In genomic region chr10:60942604-60943269, GRCh38 we compare ENCODE assay signal across 8 cellular contexts. TPM values are rescaled to one million over a fixed set of nuclear protein-coding genes. Genes with fewer than 3 reads are reported as not detected.
DNase-seq lines count a peak whose midpoint lies in the region; ATAC-seq and TF ChIP-seq lines count a peak whose summit lies in the region.

No MANE protein-coding gene starts in this region.

- TF ChIP-seq EP300 in neural cell (conservative IDR thresholded peaks at IDR 0.05; ENCODE audit: poor library complexity, severe bottlenecking): no peak

- H3K4me2 ChIP-seq in neural cell (ENCODE audit: low read length): peak overlapping the region; percentile 61

- DNase-seq in AG08396 (ENCODE audit: low spot score) (peak; percentile 24), fibroblast of villous mesenchyme (ENCODE audit: low read depth) (peak; percentile 92), NOMO-1 treated with dmso at 0.1 percent for 144 hours (lab: John Stamatoyannopoulos, UW; ENCODE audit: unreplicated experiment) (no peak)
- peak; percentile 17 to 42 for DNase-seq in activated CD4-positive, alpha-beta T cell treated with anti-CD3 and anti-CD28 coated beads, Interleukin-2, amount 50 U/mL, for 48 hours
- no peak for DNase-seq in stimulated activated naive CD4-positive, alpha-beta T cell (lab: John Stamatoyannopoulos, UW)

- H3K27me3 ChIP-seq in neural cell (ENCODE audit: insufficient read depth, low read depth, low read length): no peaks in the 10 kb centered on the region

- H3K36me3 ChIP-seq in neural cell (ENCODE audit: insufficient read depth, low read length): no peaks in the 10 kb centered on the region

- H3K79me2 ChIP-seq in neural cell (replicated peaks; ENCODE audit: insufficient read depth, low read length): peaks cover 3% of the 10 kb centered on the region

- H2AFZ ChIP-seq in neural cell (ENCODE audit: low read depth, low read length): peak overlapping the region; percentile 76

- H3K27ac ChIP-seq in neural cell (ENCODE audit: low read length): peak overlapping the region; percentile 47

- H3K9me3 ChIP-seq in neural cell (ENCODE audit: low read length): no peaks in the 10 kb centered on the region

- no peak for TF ChIP-seq CTCF in fibroblast of villous mesenchyme (IDR thresholded peaks at IDR 0.05; ENCODE audit: insufficient read depth, low read depth, low read length)
- no peak for TF ChIP-seq CTCF in neural cell (IDR thresholded peaks at IDR 0.05; ENCODE audit: poor library complexity, severe bottlenecking)

- H3F3A ChIP-seq in neural cell (ENCODE audit: insufficient read depth, low read length, poor library complexity, severe bottlenecking): no peaks in the 10 kb centered on the region

- H3K4me3 ChIP-seq in fibroblast of villous mesenchyme (ENCODE audit: low read depth, low read length) (peak overlapping the region; percentile 81), neural cell (ENCODE audit: low read length) (peak overlapping the region; percentile 83)

- no peaks in the 10 kb centered on the region for H3K9me2 ChIP-seq in neural cell (ENCODE audit: insufficient read depth, low read length)

- ATAC-seq in GM18519 (IDR thresholded peaks at IDR 0.05; ENCODE audit: low FRiP score, unreplicated experiment) (peak; percentile 34), HG03354 (IDR thresholded peaks at IDR 0.05; ENCODE audit: poor library complexity, severe bottlenecking, unreplicated experiment) (peak; percentile 49)

- no peaks in the 10 kb centered on the region for H4K20me1 ChIP-seq in neural cell (ENCODE audit: insufficient read depth)

- no peak for TF ChIP-seq RAD21 in neural cell (conservative IDR thresholded peaks at IDR 0.05)

- H3K9ac ChIP-seq in neural cell (ENCODE audit: low read length): peak overlapping the region; percentile 74

TF ChIP-seq in neural cell, 6 proteins besides CTCF, POLR2A, EP300 and RAD21:
- TF ChIP-seq POLR2AphosphoS5 (IDR thresholded peaks at IDR 0.05) (no peak), EZH2 (IDR thresholded peaks at IDR 0.05; ENCODE audit: borderline replicate concordance, insufficient read depth, low read length, poor library complexity, severe bottlenecking) (no peak), SMC3 (conservative IDR thresholded peaks at IDR 0.05; ENCODE audit: poor library complexity) (no peak), MXI1 (conservative IDR thresholded peaks at IDR 0.05; ENCODE audit: poor library complexity, severe bottlenecking) (no peak), TAF1 (IDR thresholded peaks at IDR 0.05; ENCODE audit: low read depth) (no peak), REST (IDR thresholded peaks at IDR 0.05; ENCODE audit: borderline replicate concordance) (no peak)

RNA-seq across cellular contexts. Expression of gene RHOBTB1, which starts 1.2 kb away (rescaled TPM):
- total RNA-seq in fibroblast of villous mesenchyme: 26.8 and 42.2 TPM in 2 replicates
- polyA plus RNA-seq in neural cell: 8.0 and 10.5 TPM in 2 replicates
- 10.7 and 12.2 TPM in 2 replicates for polyA minus RNA-seq in neural cell

Comparison
In these comparisons a context has a peak if more than half of its experiments do, and no peak if none do; other contexts are left out.
1. DNase-seq: peak in AG08396 (single experiment), activated CD4-positive, alpha-beta T cell treated with anti-CD3 and anti-CD28 coated beads, Interleukin-2, amount 50 U/mL, for 48 hours (2 of 2) and fibroblast of villous mesenchyme (single experiment); none in NOMO-1 treated with dmso at 0.1 percent for 144 hours (single experiment) and stimulated activated naive CD4-positive, alpha-beta T cell (0 of 6).